Comparison of ENCODE assay signal across 22 cellular contexts in genomic region chr1:47682198-47682597, GRCh38.
"Had no signal": no experiment of that assay in that cellular context is flagged by ENCODE, and none has a peak within 500 bp of the region (broad histone marks: within the 10 kb centered on the region; RNA-seq: fewer than 3 reads in every experiment).

No MANE protein-coding gene starts in this region.

- FAIRE-seq: small intestine had no signal

- H3K27ac ChIP-seq: cardiac muscle cell, foreskin keratinocyte, neutrophil, right lobe of liver, thoracic aorta, upper lobe of right lung, VCaP had no signal

- H3K36me3 ChIP-seq: cardiac muscle cell, neutrophil, right lobe of liver, thoracic aorta, upper lobe of right lung had no signal

- H3K9me3 ChIP-seq: neutrophil, right lobe of liver, SK-N-SH, thoracic aorta, upper lobe of right lung had no signal

- H3K4me3 ChIP-seq: cardiac muscle cell, right lobe of liver, thoracic aorta, upper lobe of right lung had no signal

- H3K4me1 ChIP-seq: foreskin keratinocyte, right lobe of liver, upper lobe of right lung had no signal

- ATAC-seq: activated CD4-positive, CD25-positive, alpha-beta regulatory T cell treated with anti-CD3 and anti-CD28 coated beads, Interleukin-2, amount 50 U/mL, for 24 hours; foreskin keratinocyte; left lobe of liver; natural killer cell; right lobe of liver; upper lobe of right lung had no signal

- DNase-seq: activated CD4-positive, alpha-beta memory T cell treated with anti-CD3 and anti-CD28 coated beads, Interleukin-2, amount 10 ng/mL, durations not matched to agents 7 days and 5 days; activated CD4-positive, alpha-beta T cell treated with anti-CD3 and anti-CD28 coated beads, Interleukin-2, amount 10 ng/mL, durations not matched to agents 24 days and 14 days; activated naive CD4-positive, alpha-beta T cell treated with anti-CD3 and anti-CD28 coated beads, Interleukin-2, amount 10 ng/mL, durations not matched to agents 7 days and 5 days; activated T-cell treated with anti-CD3 and anti-CD28 coated beads, Interleukin-2, amount 50 U/mL, for 48 hours; amygdala; effector CD8-positive, alpha-beta T cell; foreskin keratinocyte; immature natural killer cell; midbrain; natural killer cell; SK-N-SH; small intestine; stimulated activated CD4-positive, alpha-beta T cell treated with anti-CD3 and anti-CD28 coated beads, Interleukin-15, amount 100 ng/mL, for 24 hours; stimulated activated naive CD4-positive, alpha-beta T cell; upper lobe of right lung had no signal

- H3K27me3 ChIP-seq: cardiac muscle cell, neutrophil, right lobe of liver, upper lobe of right lung had no signal
